ENCODE assay signal across 13 cellular contexts in genomic region chr9:136111910-136112309, GRCh38. TPM values are rescaled to one million over a fixed set of nuclear protein-coding genes. Genes with fewer than 3 reads are reported as not detected.
DNase-seq lines count a peak whose midpoint lies in the region; ATAC-seq and TF ChIP-seq lines count a peak whose summit lies in the region.
"Had no signal": no experiment of that assay in that cellular context is flagged by ENCODE, and none has a peak within 500 bp of the region (broad histone marks: within the 10 kb centered on the region; RNA-seq: fewer than 3 reads in every experiment).

No MANE protein-coding gene starts in this region.

- peaks cover 77% of the 10 kb centered on the region for H3K4me1 Mint-ChIP-seq in activated T-cell treated with anti-CD3 and anti-CD28 coated beads, Interleukin-2, amount 50 U/mL, for 72 hours (ENCODE audit: low read depth)
- H3K4me1 Mint-ChIP-seq in neural crest cell = peaks cover 7% of the 10 kb centered on the region

- no peak overlapping the region for H2AFZ ChIP-seq in OCI-LY1 (ENCODE audit: low read length)

- no peak overlapping the region for H3K4me2 ChIP-seq in OCI-LY1 (ENCODE audit: low read length)

- no peaks in the 10 kb centered on the region for H3K27me3 Mint-ChIP-seq in activated T-cell treated with anti-CD3 and anti-CD28 coated beads, Interleukin-2, amount 50 U/mL, for 72 hours (ENCODE audit: low read depth)
- H3K27me3 Mint-ChIP-seq in neural crest cell (ENCODE audit: low read depth) = peaks cover 11% of the 10 kb centered on the region

- no peak for TF ChIP-seq CTCF in OCI-LY1 (IDR thresholded peaks at IDR 0.05; ENCODE audit: low read length)
- TF ChIP-seq CTCF in neural crest cell (conservative IDR thresholded peaks at IDR 0.05) = no peak

- no peak for ATAC-seq in activated T-cell treated with anti-CD3 and anti-CD28 coated beads, Interleukin-2, amount 50 U/mL, for 72 hours (replicated peaks in 1 of 2)
- ATAC-seq: left colon, psoas muscle had no signal

- no peak overlapping the region for H3K9ac ChIP-seq in OCI-LY1 (ENCODE audit: low read length)
- peak overlapping the region; percentile 42 for H3K9ac ChIP-seq in adipocyte (ENCODE audit: low read length)

- H3K4me1 ChIP-seq in OCI-LY1 (ENCODE audit: insufficient read depth, low read length, severe bottlenecking) (peaks cover 63% of the 10 kb centered on the region), adipocyte (ENCODE audit: control insufficient read depth, insufficient read depth, low read length) (peaks cover 21% of the 10 kb centered on the region)

- peaks cover 23% of the 10 kb centered on the region for H3K36me3 ChIP-seq in OCI-LY1 (ENCODE audit: insufficient read depth, low read length)
- H3K36me3 ChIP-seq in adipocyte (ENCODE audit: control insufficient read depth, insufficient read depth, low read length, severe bottlenecking) = peaks cover 16% of the 10 kb centered on the region

- DNase-seq in activated T-cell treated with anti-CD3 and anti-CD28 coated beads, Interleukin-2, amount 50 U/mL, for 72 hours = no peak
- no peak for DNase-seq in activated T-cell treated with anti-CD3 and anti-CD28 coated beads, Interleukin-2, amount 50 U/mL, for 1 hour
- DNase-seq in adipocyte (ENCODE audit: low read depth) = no peak
- no peak for DNase-seq in neural crest cell (ENCODE audit: low read depth, low spot score)
- no peak for DNase-seq in T1000 (lab: John Stamatoyannopoulos, UW)
- DNase-seq in kidney tubule cell (ENCODE audit: low spot score) = no peak
- no peak for DNase-seq in NCI-H446 (lab: John Stamatoyannopoulos, UW)
- DNase-seq: effector memory CD4-positive, alpha-beta T cell; IMR-90; left colon; NCI-H1048; psoas muscle had no signal

- no peaks in the 10 kb centered on the region for H3F3A ChIP-seq in OCI-LY1 (ENCODE audit: insufficient read depth, low read length)

- peaks cover 0 to 9% of the 10 kb centered on the region in 2 donors for H3K36me3 Mint-ChIP-seq in activated T-cell treated with anti-CD3 and anti-CD28 coated beads, Interleukin-2, amount 50 U/mL, for 72 hours (ENCODE audit: insufficient read depth in 2 of 2)
- H3K36me3 Mint-ChIP-seq in neural crest cell (ENCODE audit: low read depth) = no peaks in the 10 kb centered on the region

- H3K27ac Mint-ChIP-seq in activated T-cell treated with anti-CD3 and anti-CD28 coated beads, Interleukin-2, amount 50 U/mL, for 72 hours = peak overlapping the region; percentile 90
- no peak overlapping the region for H3K27ac Mint-ChIP-seq in neural crest cell (ENCODE audit: unreplicated experiment)

- H3K27me3 ChIP-seq in OCI-LY1 (ENCODE audit: insufficient read depth, low read length) (no peaks in the 10 kb centered on the region), adipocyte (replicated peaks; ENCODE audit: control insufficient read depth, insufficient read depth, low read length) (no peaks in the 10 kb centered on the region)

- peak overlapping the region; percentile 69 to 89 for H3K4me3 Mint-ChIP-seq in activated T-cell treated with anti-CD3 and anti-CD28 coated beads, Interleukin-2, amount 50 U/mL, for 72 hours
- H3K4me3 Mint-ChIP-seq in neural crest cell = peak overlapping the region; percentile 61

- H3K9me3 Mint-ChIP-seq in activated T-cell treated with anti-CD3 and anti-CD28 coated beads, Interleukin-2, amount 50 U/mL, for 72 hours = no peaks in the 10 kb centered on the region
- H3K9me3 Mint-ChIP-seq in neural crest cell = no peaks in the 10 kb centered on the region

- no peaks in the 10 kb centered on the region for H3K9me2 ChIP-seq in OCI-LY1 (ENCODE audit: low read depth, low read length)

- no peaks in the 10 kb centered on the region for H3K9me3 ChIP-seq in OCI-LY1 (ENCODE audit: low read length)
- no peaks in the 10 kb centered on the region for H3K9me3 ChIP-seq in adipocyte (ENCODE audit: control insufficient read depth, low read length)
- H3K9me3 ChIP-seq: psoas muscle had no signal

- H3K4me3 ChIP-seq in OCI-LY1 (ENCODE audit: low read depth, low read length, poor library complexity, severe bottlenecking) (no peak overlapping the region), adipocyte (ENCODE audit: low read length) (no peak overlapping the region)
- H3K4me3 ChIP-seq: psoas muscle had no signal

- no peaks in the 10 kb centered on the region for H4K20me1 ChIP-seq in OCI-LY1 (ENCODE audit: insufficient read depth, low read length)

- H3K79me2 ChIP-seq in OCI-LY1 (ENCODE audit: insufficient read depth, low read length) = no peaks in the 10 kb centered on the region

- peak overlapping the region; percentile 61 for H3K27ac ChIP-seq in OCI-LY1 (ENCODE audit: low read depth, low read length, poor library complexity, severe bottlenecking)
- H3K27ac ChIP-seq: psoas muscle had no signal

RNA-seq across cellular contexts. Expression of gene TMEM250, which starts 6.8 kb away (rescaled TPM):
- total RNA-seq in activated T-cell treated with anti-CD3 and anti-CD28 coated beads, Interleukin-2, amount 50 U/mL, for 72 hours = 10 to 100 TPM; 23.1 to 23.5 TPM
- 37.4 and 39.0 TPM in 2 replicates for total RNA-seq in neural crest cell

RNA-seq across cellular contexts. Expression of gene NACC2, which starts 16.8 kb away (rescaled TPM):
- 10 to 100 TPM in 1 of 2 donors, 1 to 10 TPM in 1; 8.4 to 13.7 TPM for total RNA-seq in activated T-cell treated with anti-CD3 and anti-CD28 coated beads, Interleukin-2, amount 50 U/mL, for 72 hours
- total RNA-seq in neural crest cell = 8.1 and 8.6 TPM in 2 replicates
